ENCODE assay signal across 1 cellular context in genomic region chr19:48765816-48766215, GRCh38.
TF ChIP-seq lines count a peak whose summit lies in the region.
"Not testable (repeated sequence)": the region's sequence is repeated elsewhere in the genome, so short reads cannot be mapped to it uniquely, and the experiment has no call there.

No MANE protein-coding gene starts in this region.

TF ChIP-seq in K562, 482 proteins besides CTCF, POLR2A, EP300 and RAD21:
- TF ChIP-seq ARID1B (IDR thresholded peaks at IDR 0.05) (peak; percentile 82), NFIC (IDR thresholded peaks at IDR 0.05) (peak; percentile 75), CBFA2T2 (conservative IDR thresholded peaks at IDR 0.05) (peak; percentile 35), SMARCA4 (IDR thresholded peaks at IDR 0.05) (0 out of 2 replicates have a peak, but pooled peaks have one; percentile 45), ZNF592 (IDR thresholded peaks at IDR 0.05) (peak; percentile 39), CBFA2T3 (IDR thresholded peaks at IDR 0.05) (peak; percentile 67), TAL1 (IDR thresholded peaks at IDR 0.05) (peak; percentile 57; the same call in 1 of the 2 replicates), NCOR1 (IDR thresholded peaks at IDR 0.05) (peak; percentile 46; the same call in 1 of the 2 replicates), TEAD4 (IDR thresholded peaks at IDR 0.05; ENCODE audit: low read length) (peak; percentile 11; the same call in 1 of the 2 replicates), ZNF239 (CRISPR knock-in tag; IDR thresholded peaks at IDR 0.05) (peak; percentile 58; the same call in 1 of the 2 replicates), TCF3 (CRISPR knock-in tag; IDR thresholded peaks at IDR 0.05) (peak; percentile 45), MTA2 (IDR thresholded peaks at IDR 0.05; ENCODE audit: low read depth) (0 out of 2 replicates have a peak, but pooled peaks have one; percentile 46), DPF2 (IDR thresholded peaks at IDR 0.05) (peak; percentile 76)
- TF ChIP-seq, protein P1, sequence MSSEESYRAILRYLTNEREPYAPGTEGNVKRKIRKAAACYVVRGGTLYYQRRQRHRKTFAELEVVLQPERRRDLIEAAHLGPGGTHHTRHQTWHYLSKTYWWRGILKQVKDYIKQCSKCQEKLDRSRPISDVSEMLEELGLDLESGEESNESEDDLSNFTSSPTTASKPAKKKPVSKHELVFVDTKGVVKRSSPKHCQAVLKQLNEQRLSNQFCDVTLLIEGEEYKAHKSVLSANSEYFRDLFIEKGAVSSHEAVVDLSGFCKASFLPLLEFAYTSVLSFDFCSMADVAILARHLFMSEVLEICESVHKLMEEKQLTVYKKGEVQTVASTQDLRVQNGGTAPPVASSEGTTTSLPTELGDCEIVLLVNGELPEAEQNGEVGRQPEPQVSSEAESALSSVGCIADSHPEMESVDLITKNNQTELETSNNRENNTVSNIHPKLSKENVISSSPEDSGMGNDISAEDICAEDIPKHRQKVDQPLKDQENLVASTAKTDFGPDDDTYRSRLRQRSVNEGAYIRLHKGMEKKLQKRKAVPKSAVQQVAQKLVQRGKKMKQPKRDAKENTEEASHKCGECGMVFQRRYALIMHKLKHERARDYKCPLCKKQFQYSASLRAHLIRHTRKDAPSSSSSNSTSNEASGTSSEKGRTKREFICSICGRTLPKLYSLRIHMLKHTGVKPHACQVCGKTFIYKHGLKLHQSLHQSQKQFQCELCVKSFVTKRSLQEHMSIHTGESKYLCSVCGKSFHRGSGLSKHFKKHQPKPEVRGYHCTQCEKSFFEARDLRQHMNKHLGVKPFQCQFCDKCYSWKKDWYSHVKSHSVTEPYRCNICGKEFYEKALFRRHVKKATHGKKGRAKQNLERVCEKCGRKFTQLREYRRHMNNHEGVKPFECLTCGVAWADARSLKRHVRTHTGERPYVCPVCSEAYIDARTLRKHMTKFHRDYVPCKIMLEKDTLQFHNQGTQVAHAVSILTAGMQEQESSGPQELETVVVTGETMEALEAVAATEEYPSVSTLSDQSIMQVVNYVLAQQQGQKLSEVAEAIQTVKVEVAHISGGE (CRISPR knock-in tag; IDR thresholded peaks at IDR 0.05), result peak in 1 of 3 experiments; percentile 44; a peak in 1 of 6 replicates
- not testable (repeated sequence) for TF ChIP-seq TEAD4 (CRISPR knock-in tag; IDR thresholded peaks at IDR 0.05; ENCODE audit: borderline replicate concordance)
